2 cellular contexts compared by ENCODE assay signal in genomic region chr1:209319549-209319948, GRCh38.
TF ChIP-seq lines count a peak whose summit lies in the region.

No MANE protein-coding gene starts in this region.

TF ChIP-seq in SK-N-SH treated with all-trans-retinoic acid at 6 μM for 48 hours, 23 proteins besides CTCF, POLR2A, EP300 and RAD21 (continued from another document):
- TF ChIP-seq CSRNP3 (CRISPR knock-in tag; IDR thresholded peaks at IDR 0.05) (no peak), ZNF70 (CRISPR knock-in tag; IDR thresholded peaks at IDR 0.05) (no peak), TOX (CRISPR knock-in tag; IDR thresholded peaks at IDR 0.05; ENCODE audit: borderline replicate concordance) (no peak), ZNF565 (CRISPR knock-in tag; conservative IDR thresholded peaks at IDR 0.05; ENCODE audit: low read depth) (no peak), ZFP30 (CRISPR knock-in tag; IDR thresholded peaks at IDR 0.05) (no peak), OSR1 (CRISPR knock-in tag; IDR thresholded peaks at IDR 0.05) (no peak), BACH2 (CRISPR knock-in tag; IDR thresholded peaks at IDR 0.05; ENCODE audit: borderline replicate concordance) (no peak)
TF ChIP-seq in SK-N-SH treated with all-trans-retinoic acid at 6 μM for 48 hours: peak in this region for 0.

TF ChIP-seq in SK-N-SH, 30 proteins besides CTCF, POLR2A, EP300 and RAD21 (continued from another document):
- TF ChIP-seq, protein P1, sequence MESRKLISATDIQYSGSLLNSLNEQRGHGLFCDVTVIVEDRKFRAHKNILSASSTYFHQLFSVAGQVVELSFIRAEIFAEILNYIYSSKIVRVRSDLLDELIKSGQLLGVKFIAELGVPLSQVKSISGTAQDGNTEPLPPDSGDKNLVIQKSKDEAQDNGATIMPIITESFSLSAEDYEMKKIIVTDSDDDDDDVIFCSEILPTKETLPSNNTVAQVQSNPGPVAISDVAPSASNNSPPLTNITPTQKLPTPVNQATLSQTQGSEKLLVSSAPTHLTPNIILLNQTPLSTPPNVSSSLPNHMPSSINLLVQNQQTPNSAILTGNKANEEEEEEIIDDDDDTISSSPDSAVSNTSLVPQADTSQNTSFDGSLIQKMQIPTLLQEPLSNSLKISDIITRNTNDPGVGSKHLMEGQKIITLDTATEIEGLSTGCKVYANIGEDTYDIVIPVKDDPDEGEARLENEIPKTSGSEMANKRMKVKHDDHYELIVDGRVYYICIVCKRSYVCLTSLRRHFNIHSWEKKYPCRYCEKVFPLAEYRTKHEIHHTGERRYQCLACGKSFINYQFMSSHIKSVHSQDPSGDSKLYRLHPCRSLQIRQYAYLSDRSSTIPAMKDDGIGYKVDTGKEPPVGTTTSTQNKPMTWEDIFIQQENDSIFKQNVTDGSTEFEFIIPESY (IDR thresholded peaks at IDR 0.05; ENCODE audit: borderline replicate concordance, low read depth): no peak
- TF ChIP-seq EZH2phosphoT487 (IDR thresholded peaks at IDR 0.05; ENCODE audit: borderline replicate concordance, low read depth): no peak
- no peak for TF ChIP-seq FOXM1 (IDR thresholded peaks at IDR 0.05; ENCODE audit: low read depth)
- no peak for TF ChIP-seq CHD2 (IDR thresholded peaks at IDR 0.05; ENCODE audit: low read length, partially characterized antibody)
- TF ChIP-seq PBX3 (IDR thresholded peaks at IDR 0.05): no peak
- no peak for TF ChIP-seq ELF1 (IDR thresholded peaks at IDR 0.05)
- no peak for TF ChIP-seq TEAD4 (IDR thresholded peaks at IDR 0.05; ENCODE audit: borderline replicate concordance, insufficient read depth)
- no peak for TF ChIP-seq TCF12 (IDR thresholded peaks at IDR 0.05)
- TF ChIP-seq MXI1 (IDR thresholded peaks at IDR 0.05; ENCODE audit: low read depth, low read length): no peak
- no peak for TF ChIP-seq USF1 (IDR thresholded peaks at IDR 0.05; ENCODE audit: borderline replicate concordance, low read depth)
